In the genomic region with DNA sequence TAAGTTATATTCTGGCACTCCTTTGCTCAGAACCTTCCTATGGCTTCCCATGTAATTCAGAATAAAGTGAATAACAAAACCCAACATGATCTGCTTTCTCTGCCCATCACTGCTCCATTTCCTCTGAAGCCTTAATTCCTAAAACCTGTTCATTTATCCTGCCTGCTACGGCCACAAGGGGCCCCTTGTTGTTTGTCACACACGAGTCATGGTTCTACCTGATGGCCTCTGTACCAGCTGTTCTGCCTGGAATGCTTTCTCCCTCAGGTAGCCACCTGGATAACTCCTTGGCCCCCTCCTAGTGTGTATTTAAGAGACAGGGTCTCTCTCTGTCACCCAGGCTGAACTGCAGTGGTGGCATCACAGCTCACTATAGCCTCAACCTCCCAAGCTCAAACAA, we compare ENCODE assay signal across 11 cellular contexts. TPM values are rescaled to one million over a fixed set of nuclear protein-coding genes. Genes with fewer than 3 reads are reported as not detected.
A peak's percentile ranks its signal among the peaks of the same experiment; 100 is the strongest.
DNase-seq lines count a peak whose midpoint lies in the region; ATAC-seq and TF ChIP-seq lines count a peak whose summit lies in the region.
"Had no signal": no experiment of that assay in that cellular context is flagged by ENCODE, and none has a peak within 500 bp of the region (broad histone marks: within the 10 kb centered on the region; RNA-seq: fewer than 3 reads in every experiment).

No MANE protein-coding gene starts in this region.

- H3K79me2 ChIP-seq in osteoblast (ENCODE audit: insufficient read depth, low read length): no peaks in the 10 kb centered on the region

- H3K4me1 ChIP-seq in osteoblast (ENCODE audit: insufficient read depth, low read length): no peaks in the 10 kb centered on the region

- H3K27ac ChIP-seq in osteoblast (ENCODE audit: low read depth, low read length): no peak overlapping the region
- H3K27ac ChIP-seq: C4-2B had no signal

- no peak for ATAC-seq in naive thymus-derived CD8-positive, alpha-beta T cell

- H3K4me1 Mint-ChIP-seq in naive thymus-derived CD8-positive, alpha-beta T cell: peaks cover 0 to 2% (median 0%) of the 10 kb centered on the region in 4 donors
- H3K4me1 Mint-ChIP-seq in T-helper 2 cell treated with Interferon-gamma antibody and Interleukin-4, amounts not matched to agents 5 μg/mL and 100 μg/mL, for 36 hours (ENCODE audit: low read depth): no peaks in the 10 kb centered on the region
- H3K4me1 Mint-ChIP-seq: activated naive CD4-positive, alpha-beta T cell treated with anti-CD3 and anti-CD28 coated beads, Interleukin-2, amount 50 U/mL, for 24 hours had no signal

- no peak overlapping the region for H3K27ac Mint-ChIP-seq in naive thymus-derived CD8-positive, alpha-beta T cell
- no peak overlapping the region for H3K27ac Mint-ChIP-seq in T-helper 2 cell treated with Interferon-gamma antibody and Interleukin-4, amounts not matched to agents 5 μg/mL and 100 μg/mL, for 36 hours
- H3K27ac Mint-ChIP-seq: activated naive CD4-positive, alpha-beta T cell treated with anti-CD3 and anti-CD28 coated beads, Interleukin-2, amount 50 U/mL, for 24 hours had no signal

- H3K27me3 ChIP-seq in osteoblast (ENCODE audit: insufficient read depth, low read length): no peaks in the 10 kb centered on the region

- TF ChIP-seq CTCF in osteoblast (IDR thresholded peaks at IDR 0.05; ENCODE audit: extremely low read depth, low read depth, low read length): peak; percentile 26

- in situ Hi-C loops in T47D (cut with HindIII; ENCODE audit: low pct_unique_long_range_greater_than_20kb, low sequenced_read_pairs): no loop called here

- no peak overlapping the region for H3K4me3 Mint-ChIP-seq in naive thymus-derived CD8-positive, alpha-beta T cell
- no peak overlapping the region for H3K4me3 Mint-ChIP-seq in T-helper 2 cell treated with Interferon-gamma antibody and Interleukin-4, amounts not matched to agents 5 μg/mL and 100 μg/mL, for 36 hours
- H3K4me3 Mint-ChIP-seq: activated naive CD4-positive, alpha-beta T cell treated with anti-CD3 and anti-CD28 coated beads, Interleukin-2, amount 50 U/mL, for 24 hours had no signal

- H4K20me1 ChIP-seq in osteoblast (ENCODE audit: insufficient read depth, low read length): no peaks in the 10 kb centered on the region

- DNase-seq in NCI-H748 (lab: John Stamatoyannopoulos, UW; ENCODE audit: unreplicated experiment) (peak; percentile 19), NCI-H748 treated with DMSO at 0.1 percent for 48 hours (lab: John Stamatoyannopoulos, UW) (no peak), LoVo (ENCODE audit: low spot score) (peak; percentile 15), T47D (ENCODE audit: low read depth in 1 of 2, low spot score in 1 of 2) (peak; percentile 73 to 78), osteoblast (ENCODE audit: insufficient read length, low spot score, missing footprints) (no peak)
- DNase-seq in naive thymus-derived CD8-positive, alpha-beta T cell: no peak
- DNase-seq in T-helper 2 cell treated with Interferon-gamma antibody and Interleukin-4, amounts not matched to agents 5 μg/mL and 100 μg/mL, for 36 hours (ENCODE audit: low spot score): no peak
- DNase-seq in activated T-cell treated with anti-CD3 and anti-CD28 coated beads, Interleukin-2, amount 50 U/mL, for 48 hours: no peak
- DNase-seq: NCI-H446 treated with DMSO at 0.1 percent for 48 hours had no signal

- H3K9me3 ChIP-seq in osteoblast (ENCODE audit: low read depth, low read length): peaks cover 2% of the 10 kb centered on the region

- no peak overlapping the region for H2AFZ ChIP-seq in osteoblast (ENCODE audit: low read length)

- peaks cover 0 to 1% (median 0%) of the 10 kb centered on the region in 5 donors for H3K27me3 Mint-ChIP-seq in naive thymus-derived CD8-positive, alpha-beta T cell
- peaks cover 6% of the 10 kb centered on the region for H3K27me3 Mint-ChIP-seq in T-helper 2 cell treated with Interferon-gamma antibody and Interleukin-4, amounts not matched to agents 5 μg/mL and 100 μg/mL, for 36 hours (ENCODE audit: low read depth)
- H3K27me3 Mint-ChIP-seq: activated naive CD4-positive, alpha-beta T cell treated with anti-CD3 and anti-CD28 coated beads, Interleukin-2, amount 50 U/mL, for 24 hours had no signal

- no peak overlapping the region for H3K4me2 ChIP-seq in osteoblast (ENCODE audit: insufficient read depth, low read length)

- no peak overlapping the region for H3K4me3 ChIP-seq in osteoblast (ENCODE audit: insufficient read depth, low read length)

- POLR2A ChIA-PET in naive thymus-derived CD8-positive, alpha-beta T cell (lab: Charles Lee): no interaction called here

- H3K36me3 ChIP-seq in osteoblast (ENCODE audit: insufficient read depth, low read length): no peaks in the 10 kb centered on the region

- H3K9me3 Mint-ChIP-seq in naive thymus-derived CD8-positive, alpha-beta T cell: peaks cover 0 to 18% (median 5%) of the 10 kb centered on the region in 9 donors
- H3K9me3 Mint-ChIP-seq in T-helper 2 cell treated with Interferon-gamma antibody and Interleukin-4, amounts not matched to agents 5 μg/mL and 100 μg/mL, for 36 hours: peaks cover 5% of the 10 kb centered on the region

- peaks cover 0 to 5% (median 4%) of the 10 kb centered on the region in 3 donors for H3K36me3 Mint-ChIP-seq in naive thymus-derived CD8-positive, alpha-beta T cell
- peaks cover 3% of the 10 kb centered on the region for H3K36me3 Mint-ChIP-seq in T-helper 2 cell treated with Interferon-gamma antibody and Interleukin-4, amounts not matched to agents 5 μg/mL and 100 μg/mL, for 36 hours (ENCODE audit: low read depth)

RNA-seq across cellular contexts. Expression of a gene that starts 26.8 kb away (rescaled TPM):
- total RNA-seq in osteoblast: 475 and 538 TPM in 2 replicates
- total RNA-seq in naive thymus-derived CD8-positive, alpha-beta T cell: 100 to 1,000 TPM; 146 to 149 TPM
- polyA plus RNA-seq in naive thymus-derived CD8-positive, alpha-beta T cell: 100 to 1,000 TPM; 129 to 150 (median 149) TPM

RNA-seq across cellular contexts. Expression of a gene that starts 39.2 kb away (rescaled TPM):
- not detected in 2 replicates for total RNA-seq in osteoblast
- total RNA-seq in naive thymus-derived CD8-positive, alpha-beta T cell: not detected
- not detected for polyA plus RNA-seq in naive thymus-derived CD8-positive, alpha-beta T cell

RNA-seq across cellular contexts. Expression of a gene that starts 47.0 kb away (rescaled TPM):
- 3.2 and 4.0 TPM in 2 replicates for total RNA-seq in osteoblast
- under 1 TPM; 0.47 to 0.74 TPM for total RNA-seq in naive thymus-derived CD8-positive, alpha-beta T cell
- polyA plus RNA-seq in naive thymus-derived CD8-positive, alpha-beta T cell: 1 to 10 TPM in 1 of 3 donors, under 1 TPM in 2; 0.19 to 1.2 (median 0.30) TPM

Comparison
In these comparisons a context has a peak if more than half of its experiments do, and no peak if none do; other contexts are left out.
1. DNase-seq: peak in NCI-H748 (single experiment), LoVo (single experiment) and T47D (2 of 2); none in NCI-H748 treated with DMSO at 0.1 percent for 48 hours (single experiment), osteoblast (single experiment), naive thymus-derived CD8-positive, alpha-beta T cell (0 of 10), T-helper 2 cell treated with Interferon-gamma antibody and Interleukin-4, amounts not matched to agents 5 μg/mL and 100 μg/mL, for 36 hours (single experiment) and activated T-cell treated with anti-CD3 and anti-CD28 coated beads, Interleukin-2, amount 50 U/mL, for 48 hours (0 of 2).